10 cellular contexts compared by ENCODE assay signal in the genomic region with DNA sequence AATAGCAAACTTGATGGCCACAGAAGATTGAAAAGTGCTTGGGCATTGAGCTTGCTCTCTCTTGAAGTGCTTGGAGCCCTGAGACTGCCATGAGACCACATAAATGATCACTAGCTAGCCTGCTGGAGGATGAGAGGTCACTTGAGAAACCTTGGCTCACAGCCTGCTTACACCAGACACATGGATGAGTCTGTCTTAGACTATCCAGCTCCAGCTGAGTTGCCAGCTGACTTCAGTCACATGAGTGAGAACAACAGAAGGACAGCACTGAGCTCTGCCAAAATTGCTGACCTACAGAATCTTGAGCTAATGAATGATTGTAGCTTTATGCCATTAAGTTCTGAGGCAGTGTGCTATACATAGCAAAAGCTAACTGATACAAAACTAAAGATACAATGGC. TPM values are rescaled to one million over a fixed set of nuclear protein-coding genes. Genes with fewer than 3 reads are reported as not detected.
DNase-seq lines count a peak whose midpoint lies in the region; ATAC-seq and TF ChIP-seq lines count a peak whose summit lies in the region.
"Had no signal": no experiment of that assay in that cellular context is flagged by ENCODE, and none has a peak within 500 bp of the region (broad histone marks: within the 10 kb centered on the region; RNA-seq: fewer than 3 reads in every experiment).

No MANE protein-coding gene starts in this region.

- H3K27ac Mint-ChIP-seq in activated CD4-positive, alpha-beta memory T cell treated with anti-CD3 and anti-CD28 coated beads for 36 hours: no peak overlapping the region
- H3K27ac Mint-ChIP-seq: stimulated activated naive B cell treated with anti-CD40 and anti-IgM and Interleukin-4, amounts not matched to agents 10 μg/mL and 1 μg/mL and 100 μg/mL, for 72 hours had no signal

- H3K4me3 ChIP-seq in choroid plexus epithelial cell (ENCODE audit: low read depth, low read length) (no peak overlapping the region), lower leg skin (ENCODE audit: low read depth, poor library complexity, severe bottlenecking) (no peak overlapping the region)
- H3K4me3 ChIP-seq in effector memory CD4-positive, alpha-beta T cell (ENCODE audit: insufficient read depth, low read depth, low read length, poor library complexity, severe bottlenecking): no peak overlapping the region

- POLR2A ChIA-PET in activated CD4-positive, alpha-beta memory T cell treated with anti-CD3 and anti-CD28 coated beads for 36 hours (lab: Charles Lee): interaction anchor here (0.9 to 1.0 kb wide), 3 partner anchors 11 to 127 kb away, joined by 3 read pairs; no protein-coding TSS in a partner anchor

- peaks cover 3% of the 10 kb centered on the region for H3K4me1 ChIP-seq in effector memory CD4-positive, alpha-beta T cell (ENCODE audit: control insufficient read depth, insufficient read depth, low read length, poor library complexity, severe bottlenecking)

- H3K36me3 Mint-ChIP-seq in activated CD4-positive, alpha-beta memory T cell treated with anti-CD3 and anti-CD28 coated beads for 36 hours: peaks cover 28% of the 10 kb centered on the region

- H3K9me3 Mint-ChIP-seq in activated CD4-positive, alpha-beta memory T cell treated with anti-CD3 and anti-CD28 coated beads for 36 hours: no peaks in the 10 kb centered on the region
- H3K9me3 Mint-ChIP-seq: stimulated activated naive B cell treated with anti-CD40 and anti-IgM and Interleukin-4, amounts not matched to agents 10 μg/mL and 1 μg/mL and 100 μg/mL, for 72 hours had no signal

- no peaks in the 10 kb centered on the region for H3K27me3 ChIP-seq in effector memory CD4-positive, alpha-beta T cell (replicated peaks; ENCODE audit: control insufficient read depth, insufficient read depth, low read length, poor library complexity, severe bottlenecking)

- H3K27me3 Mint-ChIP-seq in activated CD4-positive, alpha-beta memory T cell treated with anti-CD3 and anti-CD28 coated beads for 36 hours: no peaks in the 10 kb centered on the region
- H3K27me3 Mint-ChIP-seq: stimulated activated naive B cell treated with anti-CD40 and anti-IgM and Interleukin-4, amounts not matched to agents 10 μg/mL and 1 μg/mL and 100 μg/mL, for 72 hours had no signal

- peaks cover 15% of the 10 kb centered on the region for H3K36me3 ChIP-seq in effector memory CD4-positive, alpha-beta T cell (ENCODE audit: control insufficient read depth, insufficient read depth, low read length)

- TF ChIP-seq CTCF in choroid plexus epithelial cell (conservative IDR thresholded peaks at IDR 0.05; ENCODE audit: low read depth, low read length): no peak
- TF ChIP-seq CTCF in lower leg skin (IDR thresholded peaks at IDR 0.05): no peak

- H3K9me3 ChIP-seq in effector memory CD4-positive, alpha-beta T cell (ENCODE audit: control insufficient read depth, low read length): no peaks in the 10 kb centered on the region

- H3K4me3 Mint-ChIP-seq in activated CD4-positive, alpha-beta memory T cell treated with anti-CD3 and anti-CD28 coated beads for 36 hours: no peak overlapping the region
- H3K4me3 Mint-ChIP-seq: stimulated activated naive B cell treated with anti-CD40 and anti-IgM and Interleukin-4, amounts not matched to agents 10 μg/mL and 1 μg/mL and 100 μg/mL, for 72 hours had no signal

- peak; percentile 83 for DNase-seq in AG20443 (ENCODE audit: low spot score)
- DNase-seq in NCI-H2196 (lab: John Stamatoyannopoulos, UW; ENCODE audit: unreplicated experiment): peak; percentile 67
- DNase-seq in choroid plexus epithelial cell (ENCODE audit: low read depth): peak; percentile 99
- DNase-seq in lower leg skin (ENCODE audit: low spot score in 2 of 2): peak; percentile 85 to 86
- no peak for DNase-seq in activated CD4-positive, alpha-beta memory T cell treated with anti-CD3 and anti-CD28 coated beads for 36 hours
- DNase-seq in effector memory CD4-positive, alpha-beta T cell: no peak
- DNase-seq: stimulated activated naive B cell treated with anti-CD40 and anti-IgM and Interleukin-4, amounts not matched to agents 10 μg/mL and 1 μg/mL and 100 μg/mL, for 72 hours had no signal

- CTCF ChIA-PET in activated CD4-positive, alpha-beta memory T cell treated with anti-CD3 and anti-CD28 coated beads for 36 hours (lab: Charles Lee): interaction anchor here (2.2 to 3.6 kb wide), 3 partner anchors 126 to 467 kb away, joined by 8 to 20 read pairs (median 15); no protein-coding TSS in a partner anchor

- H3K27ac ChIP-seq in effector memory CD4-positive, alpha-beta T cell (ENCODE audit: insufficient read depth, low read length, poor library complexity, severe bottlenecking): no peak overlapping the region

- TF ChIP-seq POLR2A in lower leg skin (IDR thresholded peaks at IDR 0.05): no peak

- peaks cover 11% of the 10 kb centered on the region for H3K4me1 Mint-ChIP-seq in activated CD4-positive, alpha-beta memory T cell treated with anti-CD3 and anti-CD28 coated beads for 36 hours (ENCODE audit: low read depth)

- intact Hi-C loops in lower leg skin (cut with DNase I; ENCODE audit: low total_unique reads): no loop called here
- intact Hi-C loops in activated CD4-positive, alpha-beta memory T cell treated with anti-CD3 and anti-CD28 coated beads for 36 hours (cut with micrococcal nuclease): no loop called here

- ATAC-seq in HG02885 (IDR thresholded peaks at IDR 0.05; ENCODE audit: poor library complexity, unreplicated experiment) (no peak), GM21360 (IDR thresholded peaks at IDR 0.05; ENCODE audit: unreplicated experiment) (no peak)
- ATAC-seq: activated CD4-positive, CD25-positive, alpha-beta regulatory T cell treated with anti-CD3 and anti-CD28 coated beads, Interleukin-2, amount 50 U/mL, for 24 hours had no signal

RNA-seq across cellular contexts. Expression of gene NABP1, which starts 18.1 kb away (rescaled TPM):
- total RNA-seq in lower leg skin: 10 to 100 TPM in 1 of 4 donors, 1 to 10 TPM in 3; 6.2 to 38.0 (median 9.5) TPM
- total RNA-seq in activated CD4-positive, alpha-beta memory T cell treated with anti-CD3 and anti-CD28 coated beads for 36 hours: 10 to 100 TPM; 65.1 to 65.4 TPM

Comparison
In these comparisons a context has a peak if more than half of its experiments do, and no peak if none do; other contexts are left out.
1. DNase-seq: peak in AG20443 (single experiment), NCI-H2196 (single experiment), choroid plexus epithelial cell (single experiment) and lower leg skin (2 of 2); none in activated CD4-positive, alpha-beta memory T cell treated with anti-CD3 and anti-CD28 coated beads for 36 hours (single experiment) and effector memory CD4-positive, alpha-beta T cell (0 of 3).